In genomic region chr19:35379992-35380391, GRCh38 we compare ENCODE assay signal across 22 cellular contexts. TPM values are rescaled to one million over a fixed set of nuclear protein-coding genes. Genes with fewer than 3 reads are reported as not detected.
DNase-seq lines count a peak whose midpoint lies in the region; ATAC-seq and TF ChIP-seq lines count a peak whose summit lies in the region.
"Had no signal": no experiment of that assay in that cellular context is flagged by ENCODE, and none has a peak within 500 bp of the region (broad histone marks: within the 10 kb centered on the region; RNA-seq: fewer than 3 reads in every experiment).

No MANE protein-coding gene starts in this region.

- 86 to 88% methylated on average over 1 of the region's 1 CpG for WGBS in endodermal cell (ENCODE audit: insufficient coverage in 1 of 2, insufficient read length in 1 of 2), 2 experiments
- 12 to 23% (median 16%) methylated on average over 1 of the region's 1 CpG for WGBS in stomach, 5 donors

- no peak overlapping the region for H3K4me2 ChIP-seq in PC-3 (ENCODE audit: low read length)
- H3K4me2 ChIP-seq: GM23338 had no signal

- TF ChIP-seq POLR2A in stomach (IDR thresholded peaks at IDR 0.05) = no peak

- POLR2A ChIA-PET in T-cell (lab: Charles Lee) = no interaction called here
- POLR2A ChIA-PET in PC-3 (lab: Charles Lee; ENCODE audit: unreplicated experiment) = no interaction called here

- H3K9me3 ChIP-seq in RWPE2 (ENCODE audit: severe bottlenecking) (peaks cover 2% of the 10 kb centered on the region), endodermal cell (ENCODE audit: control insufficient read depth, low read length) (peaks cover 24% of the 10 kb centered on the region), stomach (no peaks in the 10 kb centered on the region), PC-3 (ENCODE audit: low read length) (no peaks in the 10 kb centered on the region)
- H3K9me3 ChIP-seq: BE2C had no signal

- H3K79me2 ChIP-seq in PC-3 (ENCODE audit: low read length) = no peaks in the 10 kb centered on the region

- no peak for TF ChIP-seq CTCF in RWPE2 (IDR thresholded peaks at IDR 0.05; ENCODE audit: poor library complexity, severe bottlenecking)
- no peak for TF ChIP-seq CTCF in endodermal cell (conservative IDR thresholded peaks at IDR 0.05)
- no peak for TF ChIP-seq CTCF in stomach (IDR thresholded peaks at IDR 0.05)
- TF ChIP-seq CTCF in PC-3 (conservative IDR thresholded peaks at IDR 0.05; ENCODE audit: low read depth, low read length) = no peak

- H3K4me3 Mint-ChIP-seq in endodermal cell (no peak overlapping the region), T-cell (no peak overlapping the region)
- H3K4me3 Mint-ChIP-seq: CD4-positive, alpha-beta memory T cell; GM23338; IgD-negative memory B cell had no signal

- H3K36me3 ChIP-seq in RWPE2 (ENCODE audit: low read depth) = no peaks in the 10 kb centered on the region
- no peaks in the 10 kb centered on the region for H3K36me3 ChIP-seq in endodermal cell (ENCODE audit: control insufficient read depth, insufficient read depth, low read length)
- H3K36me3 ChIP-seq in stomach = no peaks in the 10 kb centered on the region
- no peaks in the 10 kb centered on the region for H3K36me3 ChIP-seq in PC-3 (ENCODE audit: low read depth, low read length)
- H3K36me3 ChIP-seq: BE2C, SJSA1 had no signal

- H3K4me3 ChIP-seq in RWPE2 (ENCODE audit: severe bottlenecking) (no peak overlapping the region), endodermal cell (ENCODE audit: low read length) (no peak overlapping the region), stomach (no peak overlapping the region), PC-3 (ENCODE audit: low read length) (no peak overlapping the region)
- H3K4me3 ChIP-seq: GM23338, SJSA1 had no signal

- H3K4me1 Mint-ChIP-seq in endodermal cell (no peaks in the 10 kb centered on the region), T-cell (peaks cover 0 to 7% (median 2%) of the 10 kb centered on the region in 3 donors)

- ATAC-seq in RWPE2 (ENCODE audit: low read depth) (no peak), T-cell (replicated peaks in 1 of 4) (no peak), PC-3 (no peak)
- ATAC-seq: GM23338, HCT116 had no signal

- H3K9me2 ChIP-seq in PC-3 (replicated peaks; ENCODE audit: low read length) = no peaks in the 10 kb centered on the region

- H3K9me3 Mint-ChIP-seq in endodermal cell (peaks cover 47% of the 10 kb centered on the region), T-cell (peaks cover 0 to 9% (median 0%) of the 10 kb centered on the region in 3 donors)

- H3K4me1 ChIP-seq in RWPE2 (ENCODE audit: insufficient read depth, poor library complexity, severe bottlenecking) = no peaks in the 10 kb centered on the region
- H3K4me1 ChIP-seq in endodermal cell (ENCODE audit: control insufficient read depth, insufficient read depth, low read length) = no peaks in the 10 kb centered on the region
- H3K4me1 ChIP-seq in stomach = peaks cover 0 to 16% (median 11%) of the 10 kb centered on the region in 4 donors
- H3K4me1 ChIP-seq in PC-3 (ENCODE audit: insufficient read depth, low read length) = no peaks in the 10 kb centered on the region
- H3K4me1 ChIP-seq: BE2C, SJSA1 had no signal

- CTCF ChIA-PET in T-cell (lab: Charles Lee) = no interaction called here
- CTCF ChIA-PET in PC-3 (lab: Charles Lee) = no interaction called here

- H3K27me3 ChIP-seq in RWPE2 (ENCODE audit: insufficient read depth, poor library complexity, severe bottlenecking) = no peaks in the 10 kb centered on the region
- H3K27me3 ChIP-seq in endodermal cell (ENCODE audit: control insufficient read depth, insufficient read depth, low read length, poor library complexity, severe bottlenecking) = no peaks in the 10 kb centered on the region
- H3K27me3 ChIP-seq in stomach = no peaks in the 10 kb centered on the region
- H3K27me3 ChIP-seq in PC-3 (ENCODE audit: low read length) = no peaks in the 10 kb centered on the region
- H3K27me3 ChIP-seq: BE2C, SJSA1 had no signal

- H3K27ac ChIP-seq in RWPE2 (ENCODE audit: poor library complexity, severe bottlenecking) (no peak overlapping the region), endodermal cell (ENCODE audit: low read depth, low read length) (no peak overlapping the region), stomach (no peak overlapping the region), PC-3 (ENCODE audit: low read length) (no peak overlapping the region)
- H3K27ac ChIP-seq: RWPE1, SJSA1 had no signal

- DNase-seq in RWPE2 (ENCODE audit: low spot score) (peak; percentile 2), endodermal cell (peak; percentile 13), mucosa of gallbladder (ENCODE audit: low spot score) (peak; percentile 37), stomach (peak; percentile 4), T-cell (no peak), PC-3 (no peak), NAMALWA (ENCODE audit: low spot score) (no peak)
- DNase-seq: BE2C; CD4-positive, alpha-beta memory T cell; DMS79; NCI-H1436; NCI-H2029; NCI-H2171 treated with DMSO at 0.1 percent for 48 hours; NCI-H446 treated with DMSO at 0.1 percent for 48 hours; NCI-H748 treated with DMSO at 0.1 percent for 48 hours had no signal

- H3F3A ChIP-seq in PC-3 (ENCODE audit: low read length, unreplicated experiment) = no peaks in the 10 kb centered on the region

- H2AFZ ChIP-seq in PC-3 (ENCODE audit: low read length) = no peak overlapping the region
- H2AFZ ChIP-seq: GM23338 had no signal

- no peak overlapping the region for H3K27ac Mint-ChIP-seq in endodermal cell
- no peak overlapping the region for H3K27ac Mint-ChIP-seq in T-cell
- H3K27ac Mint-ChIP-seq: GM23338, IgD-negative memory B cell had no signal

- H3K27me3 Mint-ChIP-seq in endodermal cell (ENCODE audit: insufficient read depth) = peaks cover 17% of the 10 kb centered on the region
- H3K27me3 Mint-ChIP-seq in T-cell = peaks cover 10 to 12% of the 10 kb centered on the region in 2 donors

- intact Hi-C loops in stomach (cut with DNase I; ENCODE audit: low total_unique reads) = no loop called here
- intact Hi-C loops in PC-3 (cut with micrococcal nuclease) = no loop called here

- H3K9ac ChIP-seq in endodermal cell (ENCODE audit: extremely low read depth, low read length, poor library complexity, severe bottlenecking) (no peak overlapping the region), PC-3 (ENCODE audit: low read length) (no peak overlapping the region)

- no peak for TF ChIP-seq EP300 in stomach (IDR thresholded peaks at IDR 0.05)

- H3K36me3 Mint-ChIP-seq in endodermal cell (ENCODE audit: low read depth) = peaks cover 2% of the 10 kb centered on the region
- no peaks in the 10 kb centered on the region for H3K36me3 Mint-ChIP-seq in T-cell
- H3K36me3 Mint-ChIP-seq: IgD-negative memory B cell had no signal

- no TSS peak for BruUV-seq in PC-3 (replicated peaks; lab: Mats Ljungman, UMichigan)

- no peaks in the 10 kb centered on the region for H4K20me1 ChIP-seq in PC-3 (ENCODE audit: low read length)

RNA-seq across cellular contexts. Expression of gene GPR42, which starts 9.1 kb away (rescaled TPM):
- not detected for total RNA-seq in endodermal cell
- not detected for polyA plus RNA-seq in endodermal cell (2013, experiment 1 of 2)
- polyA plus RNA-seq in endodermal cell (2013, experiment 2 of 2) = not detected
- total RNA-seq in mucosa of gallbladder = not detected
- total RNA-seq in stomach = not detected
- polyA plus RNA-seq in stomach = under 1 TPM in 1 of 3 donors, not detected in 2; 0.19 TPM
- not detected for total RNA-seq in T-cell
- total RNA-seq in PC-3 (2014; rRNA removed) = not detected in 2 replicates
- total RNA-seq: CD4-positive, alpha-beta memory T cell; G401; GM23338; HT1080; SJSA1 had no signal
- polyA plus RNA-seq: CD4-positive, alpha-beta memory T cell; GM23338; IgD-negative memory B cell had no signal

RNA-seq across cellular contexts. Expression of gene FFAR3, which starts 21.7 kb away (rescaled TPM):
- total RNA-seq in endodermal cell (not detected), mucosa of gallbladder (0.29 TPM), stomach (not detected), T-cell (under 1 TPM in 1 of 5 donors, not detected in 4; 0.47 TPM), PC-3 (2014; rRNA removed) (not detected in 2 replicates)
- not detected for polyA plus RNA-seq in endodermal cell (2013, experiment 1 of 2)
- polyA plus RNA-seq in endodermal cell (2013, experiment 2 of 2) = not detected
- under 1 TPM in 2 of 3 donors, not detected in 1; 0.30 to 0.56 TPM for polyA plus RNA-seq in stomach
- total RNA-seq: CD4-positive, alpha-beta memory T cell; G401; SJSA1 had no signal
- polyA plus RNA-seq: CD4-positive, alpha-beta memory T cell; GM23338; IgD-negative memory B cell had no signal

RNA-seq across cellular contexts. Expression of gene FFAR1, which starts 32.3 kb away (rescaled TPM):
- not detected for total RNA-seq in endodermal cell
- polyA plus RNA-seq in endodermal cell (2013, experiment 1 of 2) = not detected
- not detected for polyA plus RNA-seq in endodermal cell (2013, experiment 2 of 2)
- not detected for total RNA-seq in mucosa of gallbladder
- under 1 TPM in 1 of 5 donors, not detected in 4; 0.18 TPM for total RNA-seq in stomach
- not detected for polyA plus RNA-seq in stomach
- under 1 TPM in 2 of 5 donors, not detected in 3; 0.21 to 0.35 TPM for total RNA-seq in T-cell
- not detected in 2 replicates for total RNA-seq in PC-3 (2014; rRNA removed)
- total RNA-seq: CD4-positive, alpha-beta memory T cell; G401; GM23338; SJSA1 had no signal
- polyA plus RNA-seq: CD4-positive, alpha-beta memory T cell; GM23338 had no signal

RNA-seq across cellular contexts. Expression of gene CD22, which starts 51.0 kb away (rescaled TPM):
- total RNA-seq in endodermal cell (not detected), mucosa of gallbladder (4.2 TPM), stomach (1 to 10 TPM in 2 of 5 donors, not detected in 3; 3.1 to 5.7 TPM), T-cell (10 to 100 TPM in 1 of 5 donors, 1 to 10 TPM in 4; 6.6 to 25.7 (median 8.7) TPM), PC-3 (2014; rRNA removed) (0.07 TPM in 1 of 2 replicates, not detected in the other)
- not detected for polyA plus RNA-seq in endodermal cell (2013, experiment 1 of 2)
- polyA plus RNA-seq in endodermal cell (2013, experiment 2 of 2) = not detected
- 1 to 10 TPM; 2.0 to 5.5 (median 4.0) TPM for polyA plus RNA-seq in stomach
- total RNA-seq: G401 had no signal

Comparison
In these comparisons a context has a peak if more than half of its experiments do, and no peak if none do; other contexts are left out.
1. DNase-seq: peak in RWPE2 (single experiment), endodermal cell (single experiment), mucosa of gallbladder (single experiment) and stomach (single experiment); none in T-cell (0 of 34), PC-3 (single experiment) and NAMALWA (single experiment).